21 cellular contexts compared by ENCODE assay signal in the genomic region with DNA sequence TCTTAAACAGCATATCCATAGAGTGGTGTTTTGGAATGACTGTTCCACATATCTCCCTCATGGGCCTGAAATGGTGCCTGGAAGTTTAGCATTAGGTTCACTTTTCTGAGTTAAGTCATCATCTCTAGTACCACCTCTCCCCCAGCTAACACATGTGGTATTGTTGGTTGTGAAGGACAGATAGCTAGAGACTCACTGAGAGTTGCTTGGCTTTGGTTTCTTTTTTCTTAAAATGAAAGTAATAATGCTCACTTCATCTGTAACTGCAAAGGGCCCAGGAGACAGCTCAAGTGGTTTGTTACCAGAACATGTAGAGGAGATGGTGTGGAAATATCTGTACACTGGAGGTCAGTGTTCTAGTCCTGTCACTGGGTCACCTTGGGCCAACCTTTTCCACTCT.
"Had no signal": no experiment of that assay in that cellular context is flagged by ENCODE, and none has a peak within 500 bp of the region (broad histone marks: within the 10 kb centered on the region; RNA-seq: fewer than 3 reads in every experiment).

No MANE protein-coding gene starts in this region.

- ATAC-seq: activated T-cell treated with anti-CD3 and anti-CD28 coated beads, Interleukin-2, amount 50 U/mL, for 72 hours; esophagus mucosa; lower lobe of right lung; T-helper 17 cell had no signal

- H3K27ac Mint-ChIP-seq: activated T-cell treated with anti-CD3 and anti-CD28 coated beads, Interleukin-2, amount 50 U/mL, for 72 hours; nephron progenitor cell; stimulated activated naive CD8-positive, alpha-beta T cell treated with anti-CD3 and anti-CD28 coated beads, Interleukin-15, Interleukin-2, amounts not matched to agents 100 ng/mL and 50 ng/mL, for 24 hours; T-helper 17 cell had no signal

- H3K36me3 ChIP-seq: adrenal gland, gastroesophageal sphincter, lower lobe of right lung, vagina had no signal

- H3K27me3 Mint-ChIP-seq: stimulated activated naive CD8-positive, alpha-beta T cell treated with anti-CD3 and anti-CD28 coated beads, Interleukin-15, Interleukin-2, amounts not matched to agents 100 ng/mL and 50 ng/mL, for 24 hours; T-helper 17 cell had no signal

- H3K9me3 Mint-ChIP-seq: activated T-cell treated with anti-CD3 and anti-CD28 coated beads, Interleukin-2, amount 50 U/mL, for 72 hours; stimulated activated naive CD8-positive, alpha-beta T cell treated with anti-CD3 and anti-CD28 coated beads, Interleukin-15, Interleukin-2, amounts not matched to agents 100 ng/mL and 50 ng/mL, for 24 hours had no signal

- H3K4me1 Mint-ChIP-seq: T-helper 17 cell had no signal

- H3K4me3 Mint-ChIP-seq: activated T-cell treated with anti-CD3 and anti-CD28 coated beads, Interleukin-2, amount 50 U/mL, for 72 hours; nephron progenitor cell; stimulated activated naive CD8-positive, alpha-beta T cell treated with anti-CD3 and anti-CD28 coated beads, Interleukin-15, Interleukin-2, amounts not matched to agents 100 ng/mL and 50 ng/mL, for 24 hours; T-helper 17 cell had no signal

- DNase-seq: activated CD4-positive, CD25-positive, alpha-beta regulatory T cell treated with anti-CD3 and anti-CD28 coated beads, Interleukin-2, amount 50 U/mL, for 72 hours; activated CD8-positive, alpha-beta memory T cell treated with anti-CD3 and anti-CD28 coated beads for 24 hours; activated CD8-positive, alpha-beta memory T cell treated with anti-CD3 and anti-CD28 coated beads, Interleukin-2, amount 50 U/mL, for 48 hours; activated effector memory CD4-positive, alpha-beta T cell treated with anti-CD3 and anti-CD28 coated beads, Interleukin-2, amount 50 U/mL, for 16 hours; activated naive CD4-positive, alpha-beta T cell treated with anti-CD3 and anti-CD28 coated beads, Interleukin-2, amount 50 U/mL, for 16 hours; activated T-cell treated with anti-CD3 and anti-CD28 coated beads, Interleukin-2, amount 50 U/mL, for 72 hours; adrenal gland; effector CD4-positive, alpha-beta T cell; lower lobe of right lung; nephron progenitor cell; nucleus accumbens; retina; stimulated activated CD4-positive, alpha-beta T cell treated with anti-CD3 and anti-CD28 coated beads, Interleukin-12 subunit alpha, Interleukin-12 subunit beta, amount 100 ng/mL, for 4 hours; stimulated activated CD4-positive, alpha-beta T cell treated with anti-CD3 and anti-CD28 coated beads, Interleukin-1b, Interleukin-23, amount 100 ng/mL, for 48 hours; T-helper 17 cell; trophoblast cell had no signal

- H3K4me3 ChIP-seq: adrenal gland, gastroesophageal sphincter, lower lobe of right lung, vagina had no signal

- H3K4me1 ChIP-seq: adrenal gland, gastroesophageal sphincter, lower lobe of right lung, vagina had no signal

- H3K27me3 ChIP-seq: gastroesophageal sphincter, vagina had no signal

- H3K9me3 ChIP-seq: adrenal gland, gastroesophageal sphincter, lower lobe of right lung, vagina had no signal

- H3K27ac ChIP-seq: gastroesophageal sphincter, lower lobe of right lung, vagina, VCaP had no signal
